In the genomic region with DNA sequence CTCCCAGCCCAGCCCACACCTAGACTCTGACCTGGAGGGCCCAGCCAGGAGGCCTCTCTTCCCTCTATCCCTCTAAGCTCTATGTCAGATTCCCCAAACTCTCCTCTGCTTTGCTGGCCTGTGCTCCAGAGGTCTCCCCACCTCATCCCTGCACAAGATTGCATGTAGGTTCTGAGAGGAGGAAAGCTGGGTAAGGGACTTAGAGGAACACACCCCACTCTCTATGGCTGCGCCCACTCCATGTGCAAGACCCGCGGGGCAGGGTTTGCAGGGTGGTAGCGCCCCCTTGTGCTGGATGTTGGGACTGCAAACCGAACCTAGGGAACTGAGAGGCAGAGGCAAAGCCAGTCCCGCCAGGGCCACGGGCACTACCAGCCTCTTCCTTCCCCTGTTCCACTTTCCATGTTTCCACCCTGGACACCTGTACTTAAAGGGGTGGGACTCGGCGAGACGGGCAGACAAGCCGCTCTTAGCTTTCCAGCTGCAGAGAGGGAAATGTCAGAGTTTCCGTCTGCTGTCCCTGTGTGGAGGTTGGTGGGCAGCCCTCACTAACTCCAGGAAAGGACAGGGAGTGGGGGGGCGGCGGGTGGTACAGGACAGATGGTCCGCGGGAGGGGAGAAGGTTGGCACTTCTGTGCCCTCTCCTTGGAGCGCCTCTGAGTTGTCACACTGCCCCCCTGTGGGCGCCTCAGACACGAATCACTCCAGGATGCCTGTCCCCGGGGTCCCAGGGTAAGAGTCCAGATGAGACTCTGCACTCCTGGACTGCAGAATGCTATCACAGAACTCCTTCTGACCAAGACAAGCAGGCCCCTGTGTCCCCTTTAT, we compare ENCODE assay signal across 1 cellular context.
TF ChIP-seq lines count a peak whose summit lies in the region.

No MANE protein-coding gene starts in this region.

TF ChIP-seq in Ishikawa, 13 proteins besides CTCF, POLR2A, EP300 and RAD21:
- TF ChIP-seq CEBPB (IDR thresholded peaks at IDR 0.05) (no peak), TEAD4 (IDR thresholded peaks at IDR 0.05) (no peak), TCF12 (IDR thresholded peaks at IDR 0.05; ENCODE audit: low read depth) (peak; percentile 15; the same call in 1 of the 2 replicates), EGR1 (IDR thresholded peaks at IDR 0.05) (no peak), YY1 (IDR thresholded peaks at IDR 0.05; ENCODE audit: low read depth) (peak; percentile 59; the same call in 1 of the 2 replicates), NFIC (IDR thresholded peaks at IDR 0.05) (no peak)
- TF ChIP-seq, protein P1, sequence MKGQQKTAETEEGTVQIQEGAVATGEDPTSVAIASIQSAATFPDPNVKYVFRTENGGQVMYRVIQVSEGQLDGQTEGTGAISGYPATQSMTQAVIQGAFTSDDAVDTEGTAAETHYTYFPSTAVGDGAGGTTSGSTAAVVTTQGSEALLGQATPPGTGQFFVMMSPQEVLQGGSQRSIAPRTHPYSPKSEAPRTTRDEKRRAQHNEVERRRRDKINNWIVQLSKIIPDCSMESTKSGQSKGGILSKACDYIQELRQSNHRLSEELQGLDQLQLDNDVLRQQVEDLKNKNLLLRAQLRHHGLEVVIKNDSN (IDR thresholded peaks at IDR 0.05): no peak
- TF ChIP-seq, protein P2, sequence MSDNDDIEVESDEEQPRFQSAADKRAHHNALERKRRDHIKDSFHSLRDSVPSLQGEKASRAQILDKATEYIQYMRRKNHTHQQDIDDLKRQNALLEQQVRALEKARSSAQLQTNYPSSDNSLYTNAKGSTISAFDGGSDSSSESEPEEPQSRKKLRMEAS (IDR thresholded peaks at IDR 0.05): peak; percentile 56
